ENCODE assay signal across 23 cellular contexts in the genomic region with DNA sequence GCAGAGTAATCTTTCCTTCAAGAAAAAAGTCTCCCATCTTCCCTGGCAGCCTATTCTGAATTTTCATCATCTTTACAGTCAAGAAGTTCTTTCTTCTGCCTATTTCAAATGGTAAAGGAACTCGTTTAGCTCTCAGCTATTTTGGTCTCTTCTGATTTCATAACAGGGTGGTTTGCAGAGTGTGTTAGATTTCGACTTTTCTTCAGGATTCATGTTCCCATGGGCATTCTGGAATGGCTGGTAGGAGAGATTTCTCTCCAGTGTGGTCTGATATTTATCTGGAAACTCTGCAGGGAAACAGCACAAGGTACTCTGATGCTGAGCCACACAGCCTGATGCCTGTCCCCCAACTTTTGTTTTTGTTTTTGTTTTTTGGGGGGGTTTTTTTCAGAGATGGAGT.
"Had no signal": no experiment of that assay in that cellular context is flagged by ENCODE, and none has a peak within 500 bp of the region (broad histone marks: within the 10 kb centered on the region; RNA-seq: fewer than 3 reads in every experiment).

No MANE protein-coding gene starts in this region.

- DNase-seq: activated CD4-positive, alpha-beta T cell treated with anti-CD3 and anti-CD28 coated beads, Interleukin-2, amount 50 U/mL, for 4 hours; activated CD4-positive, CD25-positive, alpha-beta regulatory T cell treated with anti-CD3 and anti-CD28 coated beads, Interleukin-2, amount 50 U/mL, for 72 hours; activated naive CD4-positive, alpha-beta T cell treated with anti-CD3 and anti-CD28 coated beads, Interleukin-2, amount 10 ng/mL, durations not matched to agents 7 days and 5 days; activated T-cell treated with anti-CD3 and anti-CD28 coated beads for 4 hours; effector CD8-positive, alpha-beta T cell; esophagus squamous epithelium; mammary epithelial cell; mucosa of descending colon; naive thymus-derived CD4-positive, alpha-beta T cell; posterior cingulate gyrus; retina; stimulated activated CD4-positive, alpha-beta T cell treated with anti-CD3 and anti-CD28 coated beads, Interleukin-15, amount 100 ng/mL, for 24 hours; stimulated activated CD4-positive, alpha-beta T cell treated with anti-CD3 and anti-CD28 coated beads, Interleukin-4, amount 100 ng/mL, for 1 hour; stimulated activated naive B cell treated with anti-CD40 and anti-IgM and Interleukin-4, amounts not matched to agents 10 μg/mL and 1 μg/mL and 100 μg/mL, for 72 hours; T-helper 1 cell; T1000 had no signal

- H3K4me1 Mint-ChIP-seq: activated naive CD4-positive, alpha-beta T cell treated with anti-CD3 and anti-CD28 coated beads, Interleukin-2, amount 10 ng/mL, durations not matched to agents 7 days and 5 days; activated T-helper 17 cell treated with anti-CD3 and anti-CD28 coated beads, Interleukin-2, amount 50 U/mL, for 72 hours; naive thymus-derived CD4-positive, alpha-beta T cell had no signal

- H3K27ac Mint-ChIP-seq: activated naive CD4-positive, alpha-beta T cell treated with anti-CD3 and anti-CD28 coated beads, Interleukin-2, amount 10 ng/mL, durations not matched to agents 7 days and 5 days; activated T-helper 17 cell treated with anti-CD3 and anti-CD28 coated beads, Interleukin-2, amount 50 U/mL, for 72 hours; naive thymus-derived CD4-positive, alpha-beta T cell; stimulated activated naive B cell treated with anti-CD40 and anti-IgM and Interleukin-4, amounts not matched to agents 10 μg/mL and 1 μg/mL and 100 μg/mL, for 72 hours; type B pancreatic cell had no signal

- H3K9me3 Mint-ChIP-seq: activated naive CD4-positive, alpha-beta T cell treated with anti-CD3 and anti-CD28 coated beads, Interleukin-2, amount 10 ng/mL, durations not matched to agents 7 days and 5 days; activated T-helper 17 cell treated with anti-CD3 and anti-CD28 coated beads, Interleukin-2, amount 50 U/mL, for 72 hours; type B pancreatic cell had no signal

- H3K36me3 ChIP-seq: esophagus squamous epithelium, gastroesophageal sphincter, neutrophil had no signal

- H3K4me3 ChIP-seq: coronary artery, esophagus squamous epithelium, gastroesophageal sphincter, mucosa of descending colon had no signal

- H3K27me3 ChIP-seq: esophagus squamous epithelium, gastroesophageal sphincter had no signal

- H3K27me3 Mint-ChIP-seq: type B pancreatic cell had no signal

- H3K36me3 Mint-ChIP-seq: activated naive CD4-positive, alpha-beta T cell treated with anti-CD3 and anti-CD28 coated beads, Interleukin-2, amount 10 ng/mL, durations not matched to agents 7 days and 5 days; naive thymus-derived CD4-positive, alpha-beta T cell; stimulated activated naive B cell treated with anti-CD40 and anti-IgM and Interleukin-4, amounts not matched to agents 10 μg/mL and 1 μg/mL and 100 μg/mL, for 72 hours; type B pancreatic cell had no signal

- ATAC-seq: activated T-helper 17 cell treated with anti-CD3 and anti-CD28 coated beads, Interleukin-2, amount 50 U/mL, for 72 hours; gastroesophageal sphincter; left lobe of liver; mucosa of descending colon; naive thymus-derived CD4-positive, alpha-beta T cell; SK-N-SH treated with all-trans-retinoic acid at 6 μM for 48 hours; stimulated activated naive B cell treated with anti-CD40 and anti-IgM and Interleukin-4, amounts not matched to agents 10 μg/mL and 1 μg/mL and 100 μg/mL, for 72 hours had no signal

- H3K4me3 Mint-ChIP-seq: activated naive CD4-positive, alpha-beta T cell treated with anti-CD3 and anti-CD28 coated beads, Interleukin-2, amount 10 ng/mL, durations not matched to agents 7 days and 5 days; activated T-helper 17 cell treated with anti-CD3 and anti-CD28 coated beads, Interleukin-2, amount 50 U/mL, for 72 hours; naive thymus-derived CD4-positive, alpha-beta T cell; stimulated activated naive B cell treated with anti-CD40 and anti-IgM and Interleukin-4, amounts not matched to agents 10 μg/mL and 1 μg/mL and 100 μg/mL, for 72 hours; type B pancreatic cell had no signal

- H3K9me3 ChIP-seq: esophagus squamous epithelium, gastroesophageal sphincter, mucosa of descending colon, neutrophil had no signal

- H3K27ac ChIP-seq: esophagus squamous epithelium, gastroesophageal sphincter, neutrophil had no signal
